Comparison of ENCODE assay signal across 12 cellular contexts in the genomic region with DNA sequence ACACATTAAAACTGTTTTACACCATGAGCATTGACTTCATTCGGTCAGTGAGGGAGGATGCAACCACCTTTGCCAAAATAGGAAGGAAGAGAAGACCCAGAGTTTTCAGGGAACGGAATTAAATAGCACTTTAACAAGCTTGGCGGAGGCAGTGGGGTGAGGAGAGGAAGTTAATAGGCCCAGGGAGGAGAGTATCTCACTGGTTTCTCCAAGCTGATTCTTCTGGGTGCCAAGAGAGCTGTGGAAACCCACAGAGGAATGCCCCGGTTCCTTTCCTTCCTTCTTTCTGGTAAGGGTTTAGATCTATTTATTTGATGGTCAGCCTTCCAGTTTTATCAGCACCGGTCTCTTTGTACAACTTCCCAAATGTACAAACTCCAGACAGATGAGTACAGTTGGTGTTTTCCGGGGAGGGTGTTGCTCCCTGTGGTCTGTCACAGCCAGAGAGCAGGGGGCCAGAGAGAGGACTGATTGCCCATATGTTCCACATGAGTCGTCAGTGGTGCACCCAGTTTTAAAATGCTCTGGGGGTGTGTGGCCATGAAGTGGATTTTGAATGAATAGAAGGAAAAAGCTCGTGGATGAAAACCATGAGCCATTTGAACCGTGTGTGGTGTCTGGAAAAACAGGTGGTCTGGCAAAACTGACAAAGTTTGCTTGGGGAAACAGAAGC. TPM values are rescaled to one million over a fixed set of nuclear protein-coding genes. Genes with fewer than 3 reads are reported as not detected.
DNase-seq lines count a peak whose midpoint lies in the region; ATAC-seq, FAIRE-seq and TF ChIP-seq lines count a peak whose summit lies in the region.
"Had no signal": no experiment of that assay in that cellular context is flagged by ENCODE, and none has a peak within 500 bp of the region (broad histone marks: within the 10 kb centered on the region; RNA-seq: fewer than 3 reads in every experiment).

No MANE protein-coding gene starts in this region.

- H4K8ac ChIP-seq in H1 (ENCODE audit: extremely low read depth, insufficient read depth, low read length) (no peak overlapping the region), neuronal stem cell (ENCODE audit: low read depth, low read length) (no peak overlapping the region)

- H4K20me1 ChIP-seq in H1 (replicated peaks in 1 of 2; ENCODE audit: control insufficient read depth in 1 of 2, insufficient read depth in 2 of 2, low read length in 2 of 2) = no peaks in the 10 kb centered on the region

- no peaks in the 10 kb centered on the region for H3K27me3 Mint-ChIP-seq in T-cell
- H3K27me3 Mint-ChIP-seq in progenitor cell of endocrine pancreas = peaks cover 3% of the 10 kb centered on the region

- H3K79me1 ChIP-seq in H1 (ENCODE audit: low read depth, low read length) (no peaks in the 10 kb centered on the region), neuronal stem cell (ENCODE audit: low read depth, low read length) (no peaks in the 10 kb centered on the region)

- H3K36me3 Mint-ChIP-seq in T-cell (peaks cover 16% of the 10 kb centered on the region), progenitor cell of endocrine pancreas (ENCODE audit: insufficient read depth) (no peaks in the 10 kb centered on the region)
- peaks cover 62% of the 10 kb centered on the region for H3K36me3 Mint-ChIP-seq in stimulated activated effector memory CD8-positive, alpha-beta T cell treated with anti-CD3 and anti-CD28 coated beads, Interleukin-12 subunit alpha, Interleukin-12 subunit beta, amount 100 ng/mL, for 72 hours

- H3K9me3 Mint-ChIP-seq in T-cell = peaks cover 0 to 3% (median 0%) of the 10 kb centered on the region in 3 donors
- peaks cover 4% of the 10 kb centered on the region for H3K9me3 Mint-ChIP-seq in stimulated activated effector memory CD8-positive, alpha-beta T cell treated with anti-CD3 and anti-CD28 coated beads, Interleukin-12 subunit alpha, Interleukin-12 subunit beta, amount 100 ng/mL, for 72 hours
- H3K9me3 Mint-ChIP-seq in progenitor cell of endocrine pancreas (ENCODE audit: low read depth) = no peaks in the 10 kb centered on the region

- H3K14ac ChIP-seq in H1 (ENCODE audit: insufficient read length) (no peak overlapping the region), neuronal stem cell (ENCODE audit: low read length) (no peak overlapping the region)

- DNase-seq in SKM-1 treated with dmso at 0.1 percent for 144 hours (lab: John Stamatoyannopoulos, UW; ENCODE audit: unreplicated experiment) = peak; percentile 7
- DNase-seq in SKM-1 (lab: John Stamatoyannopoulos, UW; ENCODE audit: unreplicated experiment) = no peak
- DNase-seq in T-cell = no peak
- no peak for DNase-seq in H1 (ENCODE audit: low read depth in 1 of 2, low spot score in 2 of 2)
- DNase-seq in stimulated activated effector memory CD8-positive, alpha-beta T cell treated with anti-CD3 and anti-CD28 coated beads, Interleukin-12 subunit alpha, Interleukin-12 subunit beta, amount 100 ng/mL, for 72 hours (ENCODE audit: low spot score in 2 of 2) = no peak
- no peak for DNase-seq in neuronal stem cell (ENCODE audit: low spot score)
- DNase-seq in progenitor cell of endocrine pancreas (ENCODE audit: low spot score, unreplicated experiment) = no peak
- DNase-seq in DMS53 (lab: John Stamatoyannopoulos, UW) = no peak
- DNase-seq: cerebellar nuclear complex, NCI-H187, RPMI8226 had no signal

- H2BK120ac ChIP-seq in H1 (replicated peaks; ENCODE audit: low read depth, low read length) = no peak overlapping the region
- no peak overlapping the region for H2BK120ac ChIP-seq in neuronal stem cell (ENCODE audit: low read depth, low read length)

- H3K4me2 ChIP-seq in H1 (ENCODE audit: insufficient read depth in 1 of 2, low read depth in 2 of 2, low read length in 2 of 2) = no peak overlapping the region
- H3K4me2 ChIP-seq in neuronal stem cell (ENCODE audit: insufficient read depth, low read length, poor library complexity, severe bottlenecking) = no peak overlapping the region

- CTCF ChIA-PET in T-cell (lab: Charles Lee) (interaction anchor here (0.6 to 2.3 kb wide), 5 partner anchors 10 to 730 kb away, joined by 3 to 7 read pairs (median 3); no protein-coding TSS in a partner anchor), H1 (lab: Charles Lee; ENCODE audit: partially characterized antibody) (no interaction called here)

- H3K4me1 Mint-ChIP-seq in T-cell = peaks cover 3 to 99% (median 99%) of the 10 kb centered on the region in 3 donors
- peaks cover 93% of the 10 kb centered on the region for H3K4me1 Mint-ChIP-seq in stimulated activated effector memory CD8-positive, alpha-beta T cell treated with anti-CD3 and anti-CD28 coated beads, Interleukin-12 subunit alpha, Interleukin-12 subunit beta, amount 100 ng/mL, for 72 hours
- peaks cover 9% of the 10 kb centered on the region for H3K4me1 Mint-ChIP-seq in progenitor cell of endocrine pancreas (ENCODE audit: low read depth)

- 0 out of 2 replicates have a peak overlapping the region, but pooled peaks have one; percentile 10 for H2BK20ac ChIP-seq in H1 (ENCODE audit: low read length)

- H3K79me2 ChIP-seq in H1 (ENCODE audit: control insufficient read depth in 1 of 2, insufficient read depth in 2 of 2, low read length in 2 of 2) = no peaks in the 10 kb centered on the region

- H3K4me3 Mint-ChIP-seq in T-cell (peak overlapping the region; percentile 74 to 83 (median 75)), progenitor cell of endocrine pancreas (ENCODE audit: low read depth) (no peak overlapping the region)
- no peak overlapping the region for H3K4me3 Mint-ChIP-seq in stimulated activated effector memory CD8-positive, alpha-beta T cell treated with anti-CD3 and anti-CD28 coated beads, Interleukin-12 subunit alpha, Interleukin-12 subunit beta, amount 100 ng/mL, for 72 hours

- H2AK5ac ChIP-seq in H1 (ENCODE audit: low read depth, low read length) (no peak overlapping the region), neuronal stem cell (ENCODE audit: low read depth, low read length) (no peak overlapping the region)

- H3K36me3 ChIP-seq in H1 (ENCODE audit: control insufficient read depth in 2 of 4, insufficient read depth in 4 of 4, low read length in 3 of 4) (no peaks in the 10 kb centered on the region), neuronal stem cell (replicated peaks in 1 of 2; ENCODE audit: control insufficient read depth in 2 of 2, insufficient read depth in 2 of 2, low read length in 2 of 2) (no peaks in the 10 kb centered on the region)

- H3K4ac ChIP-seq in H1 (replicated peaks; ENCODE audit: insufficient read length, low read depth, low read length) (no peak overlapping the region), neuronal stem cell (ENCODE audit: low read length) (no peak overlapping the region)

- FAIRE-seq in H1 (lab: Jason Lieb, UNC) = no peak
- FAIRE-seq: A204.1 had no signal

- no peak overlapping the region for H4K91ac ChIP-seq in H1 (replicated peaks; ENCODE audit: insufficient read length, low read length)
- H4K91ac ChIP-seq in neuronal stem cell (ENCODE audit: low read depth, low read length, poor library complexity) = no peak overlapping the region

- H3K9ac ChIP-seq in H1 (replicated peaks in 1 of 4; ENCODE audit: extremely low read depth in 1 of 4, low read depth in 3 of 4, low read length in 3 of 4) = no peak overlapping the region
- H3K9ac ChIP-seq in neuronal stem cell (ENCODE audit: low read depth, low read length, poor library complexity) = no peak overlapping the region

- no peak for TF ChIP-seq RAD21 in H1 (IDR thresholded peaks at IDR 0.05 in 1 of 2, conservative IDR thresholded peaks at IDR 0.05 in 1 of 2; ENCODE audit: low read depth in 2 of 2, low read length in 2 of 2)

- no peak overlapping the region for H2BK12ac ChIP-seq in H1 (ENCODE audit: low read depth, low read length)
- H2BK12ac ChIP-seq in neuronal stem cell (ENCODE audit: low read length) = no peak overlapping the region

- POLR2A ChIA-PET in T-cell (lab: Charles Lee) (interaction anchor here (0.5 to 1.0 kb wide), 4 partner anchors 9 to 65 kb away, joined by 3 to 17 read pairs (median 12); no protein-coding TSS in a partner anchor), H1 (lab: Charles Lee; ENCODE audit: partially characterized antibody) (interaction anchor here (1.7 kb wide), 1 partner anchor 25 kb away, joined by 4 read pairs; no protein-coding TSS in a partner anchor)

- H4K5ac ChIP-seq in H1 (ENCODE audit: insufficient read length, low read depth, low read length) = no peak overlapping the region

- H2BK15ac ChIP-seq in H1 (ENCODE audit: low read length) (no peak overlapping the region), neuronal stem cell (ENCODE audit: low read length) (no peak overlapping the region)

- no peak overlapping the region for H3K18ac ChIP-seq in H1 (ENCODE audit: extremely low read depth, low read length)
- no peak overlapping the region for H3K18ac ChIP-seq in neuronal stem cell (ENCODE audit: low read length)

- no peak overlapping the region for H3K56ac ChIP-seq in H1 (replicated peaks; ENCODE audit: insufficient read length, low read depth, low read length)

- H2AFZ ChIP-seq in H1 (ENCODE audit: low read length) (no peak overlapping the region), neuronal stem cell (ENCODE audit: low read length) (no peak overlapping the region)

- no peak for TF ChIP-seq POLR2A in H1 (IDR thresholded peaks at IDR 0.05; ENCODE audit: control extremely low read depth in 1 of 2, low read depth in 2 of 2, low read length in 2 of 2)

- H3K9me3 ChIP-seq in H1 (ENCODE audit: insufficient read depth in 2 of 2, low read depth in 1 of 2, low read length in 1 of 2) (no peaks in the 10 kb centered on the region), neuronal stem cell (replicated peaks in 1 of 2; ENCODE audit: control insufficient read depth in 2 of 2, insufficient read depth in 1 of 2, low read depth in 1 of 2, low read length in 2 of 2) (no peaks in the 10 kb centered on the region)

- H3K27ac Mint-ChIP-seq in T-cell = peak overlapping the region; percentile 96 to 100
- peak overlapping the region; percentile 95 for H3K27ac Mint-ChIP-seq in stimulated activated effector memory CD8-positive, alpha-beta T cell treated with anti-CD3 and anti-CD28 coated beads, Interleukin-12 subunit alpha, Interleukin-12 subunit beta, amount 100 ng/mL, for 72 hours
- no peak overlapping the region for H3K27ac Mint-ChIP-seq in progenitor cell of endocrine pancreas

- ATAC-seq in T-cell (replicated peaks in 1 of 4) = no peak
- peak; percentile 57 for ATAC-seq in stimulated activated effector memory CD8-positive, alpha-beta T cell treated with anti-CD3 and anti-CD28 coated beads, Interleukin-12 subunit alpha, Interleukin-12 subunit beta, amount 100 ng/mL, for 72 hours

- H3K27ac ChIP-seq in H1 (ENCODE audit: low read depth, low read length) (no peak overlapping the region), neuronal stem cell (replicated peaks; ENCODE audit: low read length) (no peak overlapping the region)

- H3K4me1 ChIP-seq in H1 (replicated peaks in 1 of 4; ENCODE audit: control insufficient read depth in 3 of 4, insufficient read depth in 4 of 4, low read length in 3 of 4) (no peaks in the 10 kb centered on the region; a peak in 1 of 7 replicates), neuronal stem cell (ENCODE audit: control insufficient read depth in 2 of 2, insufficient read depth in 1 of 2, low read depth in 1 of 2, low read length in 2 of 2) (no peaks in the 10 kb centered on the region)

- TF ChIP-seq EP300 in H1 (IDR thresholded peaks at IDR 0.05; ENCODE audit: borderline replicate concordance in 1 of 2, low read depth in 2 of 2, low read length in 2 of 2) = no peak

- TF ChIP-seq CTCF in H1 (IDR thresholded peaks at IDR 0.05; ENCODE audit: control extremely low read depth in 1 of 3, insufficient read depth in 1 of 3, low read depth in 1 of 3, low read length in 3 of 3) (no peak), progenitor cell of endocrine pancreas (IDR thresholded peaks at IDR 0.05; ENCODE audit: unreplicated experiment) (no peak)

- H3K27me3 ChIP-seq in H1 (replicated peaks in 1 of 4; ENCODE audit: control insufficient read depth in 3 of 4, extremely low read depth in 1 of 4, insufficient read depth in 3 of 4, low read length in 3 of 4) = no peaks in the 10 kb centered on the region
- H3K27me3 ChIP-seq in neuronal stem cell (ENCODE audit: control insufficient read depth in 3 of 3, insufficient read depth in 3 of 3, low read depth in 1 of 3, low read length in 3 of 3) = no peaks in the 10 kb centered on the region

- no peak overlapping the region for H3K4me3 ChIP-seq in H1 (ENCODE audit: extremely low read depth in 1 of 4, insufficient read depth in 2 of 4, low read depth in 3 of 4, low read length in 4 of 4)
- no peak overlapping the region for H3K4me3 ChIP-seq in neuronal stem cell (ENCODE audit: low read length in 2 of 2)

- no peak overlapping the region for H2BK5ac ChIP-seq in H1 (ENCODE audit: low read depth, low read length)
- H2BK5ac ChIP-seq in neuronal stem cell (ENCODE audit: low read length) = no peak overlapping the region

- H3K23ac ChIP-seq in H1 (ENCODE audit: insufficient read length) = no peak overlapping the region
- no peak overlapping the region for H3K23ac ChIP-seq in neuronal stem cell (ENCODE audit: low read depth, low read length, poor library complexity)

- no peaks in the 10 kb centered on the region for H3K23me2 ChIP-seq in H1 (ENCODE audit: low read depth, low read length)

- 90% methylated on average over 9 of the region's 9 CpGs; no CpG with 5 or more reads in 1 of the 2 experiments for WGBS in H1 (ENCODE audit: extremely low coverage in 1 of 2, insufficient coverage in 1 of 2, insufficient read length in 1 of 2, insufficient replicate concordance in 2 of 2, low coverage in 1 of 2, low lambda C conversion rate in 2 of 2, missing lambda C conversion rate in 1 of 2), 2 experiments
- WGBS in neuronal stem cell (ENCODE audit: extremely low coverage in 2 of 2, insufficient read length in 2 of 2, insufficient replicate concordance in 1 of 2), 2 donors = no CpG with 5 or more reads among the region's 9 CpGs

RNA-seq across cellular contexts. Expression of gene PRKCH, which starts 26.5 kb away (rescaled TPM):
- total RNA-seq in T-cell (100 to 1,000 TPM; 267 to 436 (median 326) TPM), progenitor cell of endocrine pancreas (4.5 and 5.1 TPM in 2 replicates)
- total RNA-seq in H1 (2021; fragmentation: NEBNext Ultra II Directional; extraction: Animal tissue kit (Norgen Biotek cat#: 25700)) = 5.2 and 6.4 TPM in 2 replicates
- polyA plus RNA-seq in H1 (2011; rRNA removed) = 7.0 and 8.9 TPM in 2 replicates
- 7.5 TPM for polyA plus RNA-seq in H1 (2011; cell fraction: cytosol; rRNA removed)
- polyA plus RNA-seq in H1 (2011; cell fraction: nucleus; rRNA removed) = 11.9 TPM
- polyA plus RNA-seq in H1 (2012, experiment 1 of 2) = 4.0 to 7.5 TPM (median 5.5 TPM) in 4 replicates
- 0.93 TPM for polyA plus RNA-seq in H1 (2012, experiment 2 of 2)
- polyA plus RNA-seq in H1 (2013, experiment 1 of 2) = 5.1 TPM
- 5.2 TPM for polyA plus RNA-seq in H1 (2013, experiment 2 of 2)
- polyA minus RNA-seq in H1 (2011; rRNA and poly(A)+ RNA removed) = 21.9 and 23.9 TPM in 2 replicates
- 16.1 TPM for polyA minus RNA-seq in H1 (2011; cell fraction: cytosol; rRNA and poly(A)+ RNA removed)
- 17.3 TPM for polyA minus RNA-seq in H1 (2011; cell fraction: nucleus; rRNA and poly(A)+ RNA removed)
- 0.99 TPM for polyA plus RNA-seq in neuronal stem cell (2013, experiment 1 of 2)
- 1.2 TPM for polyA plus RNA-seq in neuronal stem cell (2013, experiment 2 of 2)

Comparison
In these comparisons a context has a peak if more than half of its experiments do, and no peak if none do; other contexts are left out.
1. H3K4me3 Mint-ChIP-seq: peak in T-cell (3 of 3); none in stimulated activated effector memory CD8-positive, alpha-beta T cell treated with anti-CD3 and anti-CD28 coated beads, Interleukin-12 subunit alpha, Interleukin-12 subunit beta, amount 100 ng/mL, for 72 hours (single experiment) and progenitor cell of endocrine pancreas (single experiment).
2. RNA of gene PRKCH, which starts 26.5 kb away (total RNA-seq): 267 to 436 TPM in T-cell; 5.2 to 6.4 TPM in H1 and 4.5 to 5.1 TPM in progenitor cell of endocrine pancreas; every median in the first group is over 10 times any median in the second.